1 cellular context compared by ENCODE assay signal in the genomic region with DNA sequence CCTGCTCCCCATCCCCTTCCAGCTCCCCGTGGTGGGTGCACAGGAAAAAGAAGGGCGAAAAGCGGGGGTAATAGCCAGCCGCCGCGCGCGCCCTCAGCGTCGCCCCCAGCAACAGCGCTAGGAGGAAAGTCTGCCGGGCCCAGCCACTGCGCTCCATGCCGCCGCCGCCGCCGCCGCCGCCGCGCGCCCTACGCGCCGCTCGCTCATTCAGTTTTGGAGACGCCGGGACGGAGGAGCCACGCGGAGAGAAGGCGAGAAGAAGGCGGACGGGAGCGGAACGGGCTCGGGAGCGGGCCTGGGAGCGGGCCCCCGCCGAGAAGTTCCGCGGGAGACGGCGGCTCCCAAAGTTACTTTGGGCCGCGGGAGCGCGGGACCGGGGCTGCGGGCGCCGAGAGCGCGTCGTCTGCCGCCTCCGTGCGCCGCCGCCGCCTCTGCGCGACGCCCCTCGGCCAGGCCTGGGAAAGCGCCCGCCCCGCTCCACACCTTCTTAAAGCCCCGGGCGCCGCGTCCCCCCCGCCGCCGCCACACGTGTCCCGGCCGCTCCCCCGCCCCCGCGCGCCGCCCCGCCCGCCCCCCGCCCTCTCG.
TF ChIP-seq lines count a peak whose summit lies in the region.

A gene (minus strand): TSS at position 459 of the 585 bp plus-strand sequence. CDS start 302 bp downstream, at position 157.

TF ChIP-seq in GM12878, 131 proteins besides CTCF, POLR2A, EP300 and RAD21 (continued from another document):
- TF ChIP-seq, protein P1, sequence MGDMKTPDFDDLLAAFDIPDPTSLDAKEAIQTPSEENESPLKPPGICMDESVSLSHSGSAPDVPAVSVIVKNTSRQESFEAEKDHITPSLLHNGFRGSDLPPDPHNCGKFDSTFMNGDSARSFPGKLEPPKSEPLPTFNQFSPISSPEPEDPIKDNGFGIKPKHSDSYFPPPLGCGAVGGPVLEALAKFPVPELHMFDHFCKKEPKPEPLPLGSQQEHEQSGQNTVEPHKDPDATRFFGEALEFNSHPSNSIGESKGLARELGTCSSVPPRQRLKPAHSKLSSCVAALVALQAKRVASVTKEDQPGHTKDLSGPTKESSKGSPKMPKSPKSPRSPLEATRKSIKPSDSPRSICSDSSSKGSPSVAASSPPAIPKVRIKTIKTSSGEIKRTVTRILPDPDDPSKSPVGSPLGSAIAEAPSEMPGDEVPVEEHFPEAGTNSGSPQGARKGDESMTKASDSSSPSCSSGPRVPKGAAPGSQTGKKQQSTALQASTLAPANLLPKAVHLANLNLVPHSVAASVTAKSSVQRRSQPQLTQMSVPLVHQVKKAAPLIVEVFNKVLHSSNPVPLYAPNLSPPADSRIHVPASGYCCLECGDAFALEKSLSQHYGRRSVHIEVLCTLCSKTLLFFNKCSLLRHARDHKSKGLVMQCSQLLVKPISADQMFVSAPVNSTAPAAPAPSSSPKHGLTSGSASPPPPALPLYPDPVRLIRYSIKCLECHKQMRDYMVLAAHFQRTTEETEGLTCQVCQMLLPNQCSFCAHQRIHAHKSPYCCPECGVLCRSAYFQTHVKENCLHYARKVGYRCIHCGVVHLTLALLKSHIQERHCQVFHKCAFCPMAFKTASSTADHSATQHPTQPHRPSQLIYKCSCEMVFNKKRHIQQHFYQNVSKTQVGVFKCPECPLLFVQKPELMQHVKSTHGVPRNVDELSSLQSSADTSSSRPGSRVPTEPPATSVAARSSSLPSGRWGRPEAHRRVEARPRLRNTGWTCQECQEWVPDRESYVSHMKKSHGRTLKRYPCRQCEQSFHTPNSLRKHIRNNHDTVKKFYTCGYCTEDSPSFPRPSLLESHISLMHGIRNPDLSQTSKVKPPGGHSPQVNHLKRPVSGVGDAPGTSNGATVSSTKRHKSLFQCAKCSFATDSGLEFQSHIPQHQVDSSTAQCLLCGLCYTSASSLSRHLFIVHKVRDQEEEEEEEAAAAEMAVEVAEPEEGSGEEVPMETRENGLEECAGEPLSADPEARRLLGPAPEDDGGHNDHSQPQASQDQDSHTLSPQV (IDR thresholded peaks at IDR 0.05): no peak
